1 cellular context compared by ENCODE assay signal in the genomic region with DNA sequence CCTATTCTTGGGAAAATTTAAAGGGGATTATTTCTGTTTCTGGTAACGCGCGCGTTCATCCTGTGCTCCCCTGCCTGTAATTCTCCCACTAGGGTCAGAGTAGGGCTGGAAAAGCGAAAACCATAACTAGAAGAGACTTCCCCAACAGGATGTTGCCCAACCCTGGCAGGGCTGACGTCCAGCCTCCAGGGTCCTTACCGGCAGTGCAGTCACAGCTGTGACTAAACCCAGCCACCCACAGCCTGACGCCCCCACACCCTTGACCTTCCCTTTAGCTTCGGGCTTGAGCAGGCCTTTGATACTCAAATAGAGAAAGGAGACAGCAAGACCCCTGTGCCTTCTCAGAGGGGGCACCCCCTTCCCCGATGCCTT.
A peak's percentile ranks its signal among the peaks of the same experiment; 100 is the strongest.
TF ChIP-seq lines count a peak whose summit lies in the region.

No MANE protein-coding gene starts in this region.

TF ChIP-seq in HCT116, 20 proteins besides CTCF, POLR2A, EP300 and RAD21:
- TF ChIP-seq FOSL1 (IDR thresholded peaks at IDR 0.05; ENCODE audit: low read depth) (peak; percentile 7; the same call in 1 of the 2 replicates), EGR1 (IDR thresholded peaks at IDR 0.05; ENCODE audit: low read depth) (peak; percentile 75), CEBPB (IDR thresholded peaks at IDR 0.05; ENCODE audit: low read depth) (0 out of 2 replicates have a peak, but pooled peaks have one; percentile 16)
